In the genomic region with DNA sequence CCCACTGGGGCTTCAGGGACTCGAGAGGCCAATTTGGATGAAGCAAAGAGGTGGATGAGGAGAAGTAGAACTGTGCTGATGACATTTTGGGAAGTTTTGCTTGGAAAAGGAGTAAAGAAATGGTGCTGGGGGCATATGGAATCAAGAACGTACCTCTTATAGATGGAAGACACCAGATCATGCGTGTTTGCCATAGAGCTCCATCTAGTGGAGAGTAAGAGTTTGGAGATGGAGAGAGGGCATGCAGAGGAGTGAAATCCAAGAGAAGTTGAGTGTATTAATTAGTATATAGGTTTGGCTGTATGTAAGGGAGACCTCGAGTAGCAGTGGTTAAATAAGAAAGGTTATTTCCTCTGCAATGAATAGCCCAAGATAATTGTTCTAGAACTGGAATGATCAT, we compare ENCODE assay signal across 12 cellular contexts. TPM values are rescaled to one million over a fixed set of nuclear protein-coding genes. Genes with fewer than 3 reads are reported as not detected.
DNase-seq lines count a peak whose midpoint lies in the region; ATAC-seq and TF ChIP-seq lines count a peak whose summit lies in the region.
"Had no signal": no experiment of that assay in that cellular context is flagged by ENCODE, and none has a peak within 500 bp of the region (broad histone marks: within the 10 kb centered on the region; RNA-seq: fewer than 3 reads in every experiment).

No MANE protein-coding gene starts in this region.

- in situ Hi-C loops in brain microvascular endothelial cell (cut with HindIII; ENCODE audit: low pct_ligation_motif_present, low sequenced_read_pairs) = no loop called here

- H3K27me3 ChIP-seq in DND-41 (ENCODE audit: insufficient read depth, low read length, poor library complexity) = no peaks in the 10 kb centered on the region
- H3K27me3 ChIP-seq in colonic mucosa = no peaks in the 10 kb centered on the region
- no peaks in the 10 kb centered on the region for H3K27me3 ChIP-seq in lower lobe of right lung (ENCODE audit: low read depth)
- H3K27me3 ChIP-seq in brain microvascular endothelial cell (replicated peaks) = no peaks in the 10 kb centered on the region

- H3K9ac ChIP-seq in DND-41 (ENCODE audit: low read depth, low read length) (no peak overlapping the region), colonic mucosa (ENCODE audit: low read depth in 2 of 2, low read length in 2 of 2) (no peak overlapping the region)

- H2AFZ ChIP-seq in DND-41 (ENCODE audit: low read depth, low read length) = no peak overlapping the region

- no peak overlapping the region for H3K4me2 ChIP-seq in DND-41 (ENCODE audit: insufficient read depth, low read length)

- DNase-seq in DND-41 (no peak), Kasumi-1 (lab: John Stamatoyannopoulos, UW) (peak; percentile 1 to 5), colonic mucosa (no peak), lower lobe of right lung (no peak), brain microvascular endothelial cell (no peak), NCI-H1048 (lab: John Stamatoyannopoulos, UW) (no peak)
- DNase-seq: activated CD8-positive, alpha-beta memory T cell treated with anti-CD3 and anti-CD28 coated beads, Interleukin-2, amount 10 ng/mL, durations not matched to agents 7 days and 5 days; CD8-positive, alpha-beta memory T cell had no signal

- peak; percentile 45 for TF ChIP-seq CTCF in DND-41 (IDR thresholded peaks at IDR 0.05; ENCODE audit: borderline replicate concordance, extremely low read depth, low read length, poor library complexity, severe bottlenecking)
- peak; percentile 15 for TF ChIP-seq CTCF in colonic mucosa (IDR thresholded peaks at IDR 0.05)
- TF ChIP-seq CTCF in lower lobe of right lung (IDR thresholded peaks at IDR 0.05) = peak; percentile 43
- no peak for TF ChIP-seq CTCF in brain microvascular endothelial cell (IDR thresholded peaks at IDR 0.05; ENCODE audit: low read depth, low read length, missing control alignments)

- no peak overlapping the region for H3K4me3 ChIP-seq in DND-41 (ENCODE audit: low read depth in 1 of 2, low read length in 2 of 2)
- H3K4me3 ChIP-seq in colonic mucosa = no peak overlapping the region
- no peak overlapping the region for H3K4me3 ChIP-seq in lower lobe of right lung
- no peak overlapping the region for H3K4me3 ChIP-seq in brain microvascular endothelial cell (ENCODE audit: low read depth, low read length)
- H3K4me3 ChIP-seq: skin epidermis had no signal

- no peak overlapping the region for H3K27ac ChIP-seq in DND-41 (ENCODE audit: low read length)
- no peak overlapping the region for H3K27ac ChIP-seq in colonic mucosa
- no peak overlapping the region for H3K27ac ChIP-seq in lower lobe of right lung
- H3K27ac ChIP-seq in brain microvascular endothelial cell = no peak overlapping the region
- H3K27ac ChIP-seq: skin epidermis had no signal

- H3K79me2 ChIP-seq in DND-41 (ENCODE audit: insufficient read depth, low read length) = no peaks in the 10 kb centered on the region

- H4K20me1 ChIP-seq in DND-41 (ENCODE audit: insufficient read depth, low read length) = no peaks in the 10 kb centered on the region

- H3K36me3 ChIP-seq in DND-41 (ENCODE audit: insufficient read depth, low read length) (no peaks in the 10 kb centered on the region), colonic mucosa (no peaks in the 10 kb centered on the region), lower lobe of right lung (no peaks in the 10 kb centered on the region), brain microvascular endothelial cell (replicated peaks) (no peaks in the 10 kb centered on the region)

- H3K9me3 ChIP-seq in DND-41 (ENCODE audit: insufficient read depth, low read length, severe bottlenecking) = no peaks in the 10 kb centered on the region
- no peaks in the 10 kb centered on the region for H3K9me3 ChIP-seq in colonic mucosa
- H3K9me3 ChIP-seq in lower lobe of right lung = no peaks in the 10 kb centered on the region

- intact Hi-C loops in colonic mucosa (cut with DNase I) = loop anchor here (5.0 kb wide), 1 partner anchor 420 kb away; no protein-coding TSS in a partner anchor
- intact Hi-C loops in lower lobe of right lung (cut with DNase I) = no loop called here

- H3K4me1 ChIP-seq in DND-41 (ENCODE audit: insufficient read depth, low read length) (no peaks in the 10 kb centered on the region), colonic mucosa (no peaks in the 10 kb centered on the region), lower lobe of right lung (no peaks in the 10 kb centered on the region)

- ATAC-seq in DND-41 (ENCODE audit: insufficient read depth, low read depth) (no peak), lower lobe of right lung (no peak), HG02759 (IDR thresholded peaks at IDR 0.05; ENCODE audit: unreplicated experiment) (no peak), GM18520 (IDR thresholded peaks at IDR 0.05; ENCODE audit: unreplicated experiment) (no peak)
- ATAC-seq: activated CD8-positive, alpha-beta memory T cell treated with anti-CD3 and anti-CD28 coated beads, Interleukin-2, amount 10 ng/mL, durations not matched to agents 7 days and 5 days had no signal

RNA-seq across cellular contexts. Expression of a gene that starts 56.0 kb away (rescaled TPM):
- under 1 TPM; 0.45 to 0.59 TPM for total RNA-seq in colonic mucosa
- total RNA-seq in lower lobe of right lung = 0.44 TPM
- total RNA-seq: activated CD8-positive, alpha-beta memory T cell treated with anti-CD3 and anti-CD28 coated beads, Interleukin-2, amount 10 ng/mL, durations not matched to agents 7 days and 5 days; CD8-positive, alpha-beta memory T cell; myocyte had no signal

Comparison
In these comparisons a context has a peak if more than half of its experiments do, and no peak if none do; other contexts are left out.
1. DNase-seq: peak in Kasumi-1 (2 of 2); none in DND-41 (single experiment), colonic mucosa (single experiment), lower lobe of right lung (single experiment), brain microvascular endothelial cell (single experiment) and NCI-H1048 (single experiment).